ENCODE assay signal across 23 cellular contexts in the genomic region with DNA sequence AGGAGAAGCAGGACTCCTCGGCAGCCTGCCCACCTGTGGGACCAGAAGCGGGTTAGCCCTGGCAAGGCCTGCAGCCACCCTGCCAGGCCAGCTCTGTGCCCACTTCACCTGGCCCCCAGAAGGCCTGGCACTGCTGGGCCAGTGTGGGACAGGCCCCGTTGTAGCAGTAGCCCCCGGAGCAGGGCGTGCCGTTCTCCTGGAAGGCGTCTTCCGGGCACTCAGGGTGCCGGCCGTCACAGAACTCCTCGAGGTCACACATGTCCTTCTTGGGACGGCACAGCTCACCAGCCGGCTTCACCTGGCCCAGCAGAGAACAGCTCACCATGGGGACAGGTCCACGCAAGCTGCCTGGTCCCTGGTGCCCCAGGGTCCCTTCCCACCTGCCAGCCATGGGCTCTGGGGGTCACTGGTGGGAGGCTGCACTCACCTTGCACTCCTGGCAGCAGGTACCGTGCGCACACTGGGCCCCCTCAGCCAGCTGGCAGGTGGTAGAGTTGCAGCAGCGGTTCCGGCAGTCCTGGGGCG. TPM values are rescaled to one million over a fixed set of nuclear protein-coding genes. Genes with fewer than 3 reads are reported as not detected.
DNase-seq lines count a peak whose midpoint lies in the region; ATAC-seq, FAIRE-seq and TF ChIP-seq lines count a peak whose summit lies in the region.
"Had no signal": no experiment of that assay in that cellular context is flagged by ENCODE, and none has a peak within 500 bp of the region (broad histone marks: within the 10 kb centered on the region; RNA-seq: fewer than 3 reads in every experiment).

No MANE protein-coding gene starts in this region.

- no peak overlapping the region for H2AFZ ChIP-seq in neuronal stem cell (ENCODE audit: low read length)
- no peak overlapping the region for H2AFZ ChIP-seq in osteoblast (ENCODE audit: low read length)

- peak overlapping the region; percentile 21 for H3K14ac ChIP-seq in neuronal stem cell (ENCODE audit: low read length)

- H3K4me2 ChIP-seq in neuronal stem cell (ENCODE audit: insufficient read depth, low read length, poor library complexity, severe bottlenecking) (no peak overlapping the region), osteoblast (ENCODE audit: insufficient read depth, low read length) (no peak overlapping the region)
- H3K4me2 ChIP-seq: A549 had no signal

- no peaks in the 10 kb centered on the region for H3K9me3 Mint-ChIP-seq in activated naive CD8-positive, alpha-beta T cell treated with anti-CD3 and anti-CD28 coated beads, Interleukin-2, amount 50 U/mL, for 24 hours
- H3K9me3 Mint-ChIP-seq: CD4-positive, alpha-beta T cell; CD8-positive, alpha-beta T cell had no signal

- H3K9me3 ChIP-seq in kidney (ENCODE audit: control insufficient read depth in 1 of 2, low read length in 2 of 2), result no peaks in the 10 kb centered on the region
- H3K9me3 ChIP-seq in neuronal stem cell (replicated peaks in 1 of 2; ENCODE audit: control insufficient read depth in 2 of 2, insufficient read depth in 1 of 2, low read depth in 1 of 2, low read length in 2 of 2), result no peaks in the 10 kb centered on the region
- no peaks in the 10 kb centered on the region for H3K9me3 ChIP-seq in osteoblast (ENCODE audit: low read depth, low read length)
- H3K9me3 ChIP-seq: A549; BLaER1 treated with 17β-estradiol and CSF1 and Interleukin-3, amounts not matched to agents 10 nM and 100 nM; Caco-2 had no signal

- H3K9ac ChIP-seq in kidney (ENCODE audit: low read length in 2 of 2) (no peak overlapping the region), neuronal stem cell (ENCODE audit: low read depth, low read length, poor library complexity) (peak overlapping the region; percentile 4)

- intact Hi-C loops in kidney (cut with DNase I), result no loop called here

- H4K20me1 ChIP-seq in osteoblast (ENCODE audit: insufficient read depth, low read length), result no peaks in the 10 kb centered on the region

- peaks cover 9% of the 10 kb centered on the region for H3K4me1 Mint-ChIP-seq in activated naive CD8-positive, alpha-beta T cell treated with anti-CD3 and anti-CD28 coated beads, Interleukin-2, amount 50 U/mL, for 24 hours

- peaks cover 2% of the 10 kb centered on the region for H3K79me1 ChIP-seq in neuronal stem cell (ENCODE audit: low read depth, low read length)

- H3K27me3 Mint-ChIP-seq in activated naive CD8-positive, alpha-beta T cell treated with anti-CD3 and anti-CD28 coated beads, Interleukin-2, amount 50 U/mL, for 24 hours, result no peaks in the 10 kb centered on the region
- H3K27me3 Mint-ChIP-seq: B cell; CD4-positive, alpha-beta T cell had no signal

- H3K4me1 ChIP-seq in kidney (ENCODE audit: control insufficient read depth in 1 of 2, insufficient read depth in 1 of 2, low read depth in 1 of 2, low read length in 2 of 2), result no peaks in the 10 kb centered on the region
- peaks cover 2 to 11% of the 10 kb centered on the region in 2 donors for H3K4me1 ChIP-seq in neuronal stem cell (ENCODE audit: control insufficient read depth in 2 of 2, insufficient read depth in 1 of 2, low read depth in 1 of 2, low read length in 2 of 2)
- no peaks in the 10 kb centered on the region for H3K4me1 ChIP-seq in osteoblast (ENCODE audit: insufficient read depth, low read length)

- no peak overlapping the region for H3K18ac ChIP-seq in neuronal stem cell (ENCODE audit: low read length)

- WGBS in neuronal stem cell (ENCODE audit: extremely low coverage in 2 of 2, insufficient read length in 2 of 2, insufficient replicate concordance in 1 of 2), 2 donors, result no CpG with 5 or more reads among the region's 19 CpGs

- no peak overlapping the region for H2BK5ac ChIP-seq in neuronal stem cell (ENCODE audit: low read length)

- H3K4me3 ChIP-seq in kidney (ENCODE audit: low read length in 2 of 2) (no peak overlapping the region), neuronal stem cell (ENCODE audit: low read length in 2 of 2) (peak overlapping the region in 1 of 2 donors; percentile 35), osteoblast (ENCODE audit: insufficient read depth, low read length) (no peak overlapping the region)
- H3K4me3 ChIP-seq: A549; BLaER1 treated with 17β-estradiol and CSF1 and Interleukin-3, amounts not matched to agents 10 nM and 100 nM had no signal

- no peak overlapping the region for H2BK120ac ChIP-seq in neuronal stem cell (ENCODE audit: low read depth, low read length)

- H2AK5ac ChIP-seq in neuronal stem cell (ENCODE audit: low read depth, low read length), result no peak overlapping the region

- no peak overlapping the region for H3K27ac Mint-ChIP-seq in activated naive CD8-positive, alpha-beta T cell treated with anti-CD3 and anti-CD28 coated beads, Interleukin-2, amount 50 U/mL, for 24 hours
- H3K27ac Mint-ChIP-seq: B cell; CD4-positive, alpha-beta T cell; CD8-positive, alpha-beta T cell had no signal

- H3K27me3 ChIP-seq in neuronal stem cell (ENCODE audit: control insufficient read depth in 3 of 3, insufficient read depth in 3 of 3, low read depth in 1 of 3, low read length in 3 of 3) (peaks cover 0 to 3% (median 0%) of the 10 kb centered on the region in 3 experiments), osteoblast (ENCODE audit: insufficient read depth, low read length) (peaks cover 6% of the 10 kb centered on the region)

- DNase-seq in kidney (peak; percentile 78), neuronal stem cell (ENCODE audit: low spot score) (no peak), osteoblast (ENCODE audit: insufficient read length, low spot score, missing footprints) (peak; percentile 90), NCI-H526 treated with DMSO at 0.1 percent for 48 hours (lab: John Stamatoyannopoulos, UW) (no peak)
- DNase-seq in activated naive CD8-positive, alpha-beta T cell treated with anti-CD3 and anti-CD28 coated beads, Interleukin-2, amount 50 U/mL, for 24 hours, result no peak
- DNase-seq: AML-193; Caco-2; Calu3; CD4-positive, alpha-beta T cell; DMS79 treated with DMSO at 0.1 percent for 48 hours; GF-D8 had no signal

- no peak overlapping the region for H4K91ac ChIP-seq in neuronal stem cell (ENCODE audit: low read depth, low read length, poor library complexity)

- TF ChIP-seq CTCF in kidney (IDR thresholded peaks at IDR 0.05; ENCODE audit: borderline replicate concordance, extremely low read depth, insufficient read depth), result no peak
- TF ChIP-seq CTCF in osteoblast (IDR thresholded peaks at IDR 0.05; ENCODE audit: extremely low read depth, low read depth, low read length), result no peak

- H3K36me3 ChIP-seq in kidney (ENCODE audit: control insufficient read depth in 1 of 2, insufficient read depth in 2 of 2, low read length in 2 of 2) (no peaks in the 10 kb centered on the region), neuronal stem cell (replicated peaks in 1 of 2; ENCODE audit: control insufficient read depth in 2 of 2, insufficient read depth in 2 of 2, low read length in 2 of 2) (no peaks in the 10 kb centered on the region), osteoblast (ENCODE audit: insufficient read depth, low read length) (no peaks in the 10 kb centered on the region)

- H2BK15ac ChIP-seq in neuronal stem cell (ENCODE audit: low read length), result no peak overlapping the region

- peak overlapping the region; percentile 73 for H3K23ac ChIP-seq in neuronal stem cell (ENCODE audit: low read depth, low read length, poor library complexity)

- no peak for ATAC-seq in activated naive CD8-positive, alpha-beta T cell treated with anti-CD3 and anti-CD28 coated beads, Interleukin-2, amount 50 U/mL, for 24 hours
- ATAC-seq: A549; CD8-positive, alpha-beta T cell had no signal

- no peak overlapping the region for H4K8ac ChIP-seq in neuronal stem cell (ENCODE audit: low read depth, low read length)

- H3K4me3 Mint-ChIP-seq in activated naive CD8-positive, alpha-beta T cell treated with anti-CD3 and anti-CD28 coated beads, Interleukin-2, amount 50 U/mL, for 24 hours, result no peak overlapping the region
- H3K4me3 Mint-ChIP-seq: B cell; CD4-positive, alpha-beta T cell; CD8-positive, alpha-beta T cell had no signal

- peak overlapping the region; percentile 75 for H2BK12ac ChIP-seq in neuronal stem cell (ENCODE audit: low read length)

- H3K79me2 ChIP-seq in osteoblast (ENCODE audit: insufficient read depth, low read length), result no peaks in the 10 kb centered on the region

- H3K27ac ChIP-seq in kidney (ENCODE audit: low read depth in 2 of 2, low read length in 2 of 2) (no peak overlapping the region), neuronal stem cell (replicated peaks; ENCODE audit: low read length) (no peak overlapping the region), osteoblast (ENCODE audit: low read depth, low read length) (no peak overlapping the region)
- H3K27ac ChIP-seq: 22Rv1, A549, C4-2B had no signal

- H3K4ac ChIP-seq in neuronal stem cell (ENCODE audit: low read length), result peak overlapping the region; percentile 53

- peaks cover 2% of the 10 kb centered on the region for H3K36me3 Mint-ChIP-seq in activated naive CD8-positive, alpha-beta T cell treated with anti-CD3 and anti-CD28 coated beads, Interleukin-2, amount 50 U/mL, for 24 hours (ENCODE audit: low read depth)

- FAIRE-seq in kidney (lab: Jason Lieb, UNC), result no peak
- FAIRE-seq: A549, D721Med, G401.6, GM12891, GM19239 had no signal

RNA-seq across cellular contexts. Expression of gene ADAM8, which starts 5.8 kb away (rescaled TPM):
- total RNA-seq in kidney, result 16.6 TPM
- 3.4 TPM for polyA plus RNA-seq in kidney (ENCODE audit: insufficient read depth, low read depth, low replicate concordance)
- 1.1 TPM for polyA plus RNA-seq in neuronal stem cell (2013, experiment 1 of 2)
- 1.3 TPM for polyA plus RNA-seq in neuronal stem cell (2013, experiment 2 of 2)
- total RNA-seq in osteoblast, result 1.2 and 2.2 TPM in 2 replicates

RNA-seq across cellular contexts. Expression of gene VENTX, which starts 33.2 kb away (rescaled TPM):
- total RNA-seq in kidney (3.3 TPM), osteoblast (not detected in 2 replicates)
- polyA plus RNA-seq in kidney (ENCODE audit: insufficient read depth, low read depth, low replicate concordance), result 0.39 TPM
- 0.42 TPM for polyA plus RNA-seq in neuronal stem cell (2013, experiment 1 of 2)
- 0.35 TPM for polyA plus RNA-seq in neuronal stem cell (2013, experiment 2 of 2)
- total RNA-seq: A172; B cell; Caco-2; Calu3; CD8-positive, alpha-beta T cell had no signal
- polyA plus RNA-seq: A549, BJ had no signal

RNA-seq across cellular contexts. Expression of gene TUBGCP2, which starts 37.8 kb away (rescaled TPM):
- total RNA-seq in kidney, result 61.4 TPM
- polyA plus RNA-seq in kidney (ENCODE audit: insufficient read depth, low read depth, low replicate concordance), result 93.3 TPM
- 33.5 TPM for polyA plus RNA-seq in neuronal stem cell (2013, experiment 1 of 2)
- polyA plus RNA-seq in neuronal stem cell (2013, experiment 2 of 2), result 35.6 TPM
- total RNA-seq in osteoblast, result 60.8 and 63.6 TPM in 2 replicates

RNA-seq across cellular contexts. Expression of gene ZNF511, which starts 37.9 kb away (rescaled TPM):
- total RNA-seq in kidney, result 35.6 TPM
- polyA plus RNA-seq in kidney (ENCODE audit: insufficient read depth, low read depth, low replicate concordance), result 50.7 TPM
- polyA plus RNA-seq in neuronal stem cell (2013, experiment 1 of 2), result 40.1 TPM
- 35.5 TPM for polyA plus RNA-seq in neuronal stem cell (2013, experiment 2 of 2)
- 20.9 and 24.6 TPM in 2 replicates for total RNA-seq in osteoblast

RNA-seq across cellular contexts. Expression of gene UTF1, which starts 40.8 kb away (rescaled TPM):
- total RNA-seq in kidney, result not detected
- not detected for polyA plus RNA-seq in kidney (ENCODE audit: insufficient read depth, low read depth, low replicate concordance)
- 0.35 TPM for polyA plus RNA-seq in neuronal stem cell (2013, experiment 1 of 2)
- polyA plus RNA-seq in neuronal stem cell (2013, experiment 2 of 2), result 0.33 TPM
- not detected in 2 replicates for total RNA-seq in osteoblast
- total RNA-seq: A172; Caco-2; Calu3; CD4-positive, alpha-beta T cell; CD8-positive, alpha-beta T cell had no signal
- polyA plus RNA-seq: A549, BJ had no signal

Comparison
In these comparisons a context has a peak if more than half of its experiments do, and no peak if none do; other contexts are left out.
1. DNase-seq: peak in kidney (single experiment) and osteoblast (single experiment); none in neuronal stem cell (single experiment), NCI-H526 treated with DMSO at 0.1 percent for 48 hours (single experiment) and activated naive CD8-positive, alpha-beta T cell treated with anti-CD3 and anti-CD28 coated beads, Interleukin-2, amount 50 U/mL, for 24 hours (single experiment).